Comparison of ENCODE assay signal across 1 cellular context in genomic region chr12:131949431-131950181, GRCh38.
TF ChIP-seq lines count a peak whose summit lies in the region.

TSS of gene EP400 (plus strand) at chr12:131949942. CDS start at chr12:131960620, 10,678 bp downstream.

TF ChIP-seq in K562, 482 proteins besides CTCF, POLR2A, EP300 and RAD21 (continued from another document and continues in another):
- peak; percentile 73; the same call in 1 of the 2 replicates for TF ChIP-seq NKRF (IDR thresholded peaks at IDR 0.05; ENCODE audit: borderline replicate concordance)
- TF ChIP-seq ZBTB9 (CRISPR knock-in tag; IDR thresholded peaks at IDR 0.05) = peak; percentile 73; the same call in 1 of the 2 replicates
- TF ChIP-seq CREB3L1 (IDR thresholded peaks at IDR 0.05; ENCODE audit: borderline replicate concordance, low read depth) = 0 out of 2 replicates have a peak, but pooled peaks have one; percentile 50
- no peak for TF ChIP-seq SUPT5H (IDR thresholded peaks at IDR 0.05)
- TF ChIP-seq SMC3 (conservative IDR thresholded peaks at IDR 0.05; ENCODE audit: insufficient read depth, low read depth, low read length) = 0 out of 2 replicates have a peak, but pooled peaks have one; percentile 46
- peak; percentile 51 for TF ChIP-seq KLF16 (IDR thresholded peaks at IDR 0.05)
- TF ChIP-seq E2F6 (IDR thresholded peaks at IDR 0.05; ENCODE audit: borderline replicate concordance in 1 of 2, extremely low read depth in 1 of 2, insufficient read depth in 1 of 2, insufficient read length in 1 of 2, low read depth in 1 of 2, low read length in 1 of 2, poor library complexity in 1 of 2, severe bottlenecking in 1 of 2) = peak in 1 of 2 experiments; percentile 73
- no peak for TF ChIP-seq ZNF778 (CRISPR knock-in tag; IDR thresholded peaks at IDR 0.05)
- TF ChIP-seq CREB1 (IDR thresholded peaks at IDR 0.05) = peak; percentile 91
- peak; percentile 88 for TF ChIP-seq CREB1 (CRISPR knock-in tag; IDR thresholded peaks at IDR 0.05)
- peak; percentile 56; the same call in 1 of the 2 replicates for TF ChIP-seq ZNF395 (CRISPR knock-in tag; IDR thresholded peaks at IDR 0.05)
- TF ChIP-seq UBTF (IDR thresholded peaks at IDR 0.05; ENCODE audit: borderline replicate concordance in 1 of 2, low read depth in 2 of 2, low read length in 2 of 2) = peak; percentile 52 to 60; a peak in 2 of 4 replicates
- no peak for TF ChIP-seq SIRT6 (IDR thresholded peaks at IDR 0.05; ENCODE audit: low read depth, low read length)
- no peak for TF ChIP-seq ZNF57 (CRISPR knock-in tag; IDR thresholded peaks at IDR 0.05)
- no peak for TF ChIP-seq PML (IDR thresholded peaks at IDR 0.05; ENCODE audit: low read length)
- no peak for TF ChIP-seq ZNF586 (CRISPR knock-in tag; conservative IDR thresholded peaks at IDR 0.05)
- TF ChIP-seq ARID3B (CRISPR knock-in tag; IDR thresholded peaks at IDR 0.05; ENCODE audit: borderline replicate concordance) = no peak
- TF ChIP-seq ZBTB49 (CRISPR knock-in tag; IDR thresholded peaks at IDR 0.05; ENCODE audit: borderline replicate concordance) = no peak
- peak; percentile 79; the same call in 1 of the 2 replicates for TF ChIP-seq HMGXB4 (CRISPR knock-in tag; IDR thresholded peaks at IDR 0.05)
- TF ChIP-seq ERF (CRISPR knock-in tag; IDR thresholded peaks at IDR 0.05) = peak; percentile 89
- TF ChIP-seq SNIP1 (IDR thresholded peaks at IDR 0.05; ENCODE audit: low read depth) = no peak
- peak; percentile 77; the same call in 1 of the 2 replicates for TF ChIP-seq NR4A1 (CRISPR knock-in tag; IDR thresholded peaks at IDR 0.05)
- 0 out of 2 replicates have a peak, but pooled peaks have one; percentile 50 for TF ChIP-seq NR4A1 (tag; IDR thresholded peaks at IDR 0.05)
- no peak for TF ChIP-seq EZH2 (IDR thresholded peaks at IDR 0.05; ENCODE audit: borderline replicate concordance, low read depth, low read length)
- TF ChIP-seq RBM34 (IDR thresholded peaks at IDR 0.05; ENCODE audit: borderline replicate concordance, insufficient read depth, low read length) = no peak
- TF ChIP-seq PHF8 (IDR thresholded peaks at IDR 0.05; ENCODE audit: borderline replicate concordance, low read length) = peak; percentile 92; the same call in 1 of the 2 replicates
- TF ChIP-seq SAFB2 (IDR thresholded peaks at IDR 0.05; ENCODE audit: borderline replicate concordance, low read depth, low read length, severe bottlenecking) = no peak
- TF ChIP-seq ATF1 (CRISPR knock-in tag; IDR thresholded peaks at IDR 0.05) = no peak
- TF ChIP-seq ATF1 (tag; IDR thresholded peaks at IDR 0.05) = peak; percentile 51
- no peak for TF ChIP-seq RBM39 (optimal IDR thresholded peaks at IDR 0.05; ENCODE audit: low read depth, low read length)
- TF ChIP-seq NR2C2 (CRISPR knock-in tag; IDR thresholded peaks at IDR 0.05) = peak; percentile 14; the same call in 1 of the 2 replicates
- peak; percentile 86 for TF ChIP-seq NR2C2 (tag; IDR thresholded peaks at IDR 0.05)
- peak; percentile 82; the same call in 1 of the 2 replicates for TF ChIP-seq KAT7 (CRISPR knock-in tag; IDR thresholded peaks at IDR 0.05; ENCODE audit: borderline replicate concordance)
- no peak for TF ChIP-seq ID3 (CRISPR knock-in tag; IDR thresholded peaks at IDR 0.05)
- 0 out of 2 replicates have a peak, but pooled peaks have one; percentile 43 for TF ChIP-seq ID3 (tag; IDR thresholded peaks at IDR 0.05)
- TF ChIP-seq KDM2B (CRISPR knock-in tag; IDR thresholded peaks at IDR 0.05) = peak; percentile 69; the same call in 1 of the 2 replicates
- peak in 1 of 2 experiments; percentile 49; a peak in 1 of 4 replicates for TF ChIP-seq ZMIZ1 (IDR thresholded peaks at IDR 0.05; ENCODE audit: low read depth in 2 of 2, low read length in 2 of 2)
